ENCODE assay signal across 17 cellular contexts in genomic region chr5:154474957-154475334, GRCh38. TPM values are rescaled to one million over a fixed set of nuclear protein-coding genes. Genes with fewer than 3 reads are reported as not detected.
DNase-seq lines count a peak whose midpoint lies in the region; ATAC-seq and TF ChIP-seq lines count a peak whose summit lies in the region.
"Had no signal": no experiment of that assay in that cellular context is flagged by ENCODE, and none has a peak within 500 bp of the region (broad histone marks: within the 10 kb centered on the region; RNA-seq: fewer than 3 reads in every experiment).

No MANE protein-coding gene starts in this region.

- no peak for TF ChIP-seq CTCF in WERI-Rb-1 (IDR thresholded peaks at IDR 0.05; ENCODE audit: low read depth, low read length)

- no peaks in the 10 kb centered on the region for H3K36me3 Mint-ChIP-seq in activated naive CD4-positive, alpha-beta T cell treated with anti-CD3 and anti-CD28 coated beads for 36 hours (ENCODE audit: low read depth)
- peaks cover 15% of the 10 kb centered on the region for H3K36me3 Mint-ChIP-seq in stimulated activated effector memory CD8-positive, alpha-beta T cell treated with anti-CD3 and anti-CD28 coated beads, Interleukin-12 subunit alpha, Interleukin-12 subunit beta, amount 100 ng/mL, for 72 hours

- H3K4me3 Mint-ChIP-seq in activated naive CD4-positive, alpha-beta T cell treated with anti-CD3 and anti-CD28 coated beads for 36 hours = peak overlapping the region; percentile 2
- H3K4me3 Mint-ChIP-seq in stimulated activated effector memory CD8-positive, alpha-beta T cell treated with anti-CD3 and anti-CD28 coated beads, Interleukin-12 subunit alpha, Interleukin-12 subunit beta, amount 100 ng/mL, for 72 hours = peak overlapping the region; percentile 42
- H3K4me3 Mint-ChIP-seq: neural crest cell had no signal

- H3K4me3 ChIP-seq in WERI-Rb-1 (ENCODE audit: low read depth, low read length) (no peak overlapping the region), iPS-15b (ENCODE audit: low read depth, low read length) (peak overlapping the region; percentile 27)
- H3K4me3 ChIP-seq: body of pancreas, thyroid gland had no signal

- peak overlapping the region; percentile 27 for H3K27ac Mint-ChIP-seq in activated naive CD4-positive, alpha-beta T cell treated with anti-CD3 and anti-CD28 coated beads for 36 hours
- H3K27ac Mint-ChIP-seq in stimulated activated effector memory CD8-positive, alpha-beta T cell treated with anti-CD3 and anti-CD28 coated beads, Interleukin-12 subunit alpha, Interleukin-12 subunit beta, amount 100 ng/mL, for 72 hours = no peak overlapping the region

- peaks cover 61% of the 10 kb centered on the region for H3K4me1 Mint-ChIP-seq in activated naive CD4-positive, alpha-beta T cell treated with anti-CD3 and anti-CD28 coated beads for 36 hours (ENCODE audit: low read depth)
- peaks cover 63% of the 10 kb centered on the region for H3K4me1 Mint-ChIP-seq in stimulated activated effector memory CD8-positive, alpha-beta T cell treated with anti-CD3 and anti-CD28 coated beads, Interleukin-12 subunit alpha, Interleukin-12 subunit beta, amount 100 ng/mL, for 72 hours

- no peaks in the 10 kb centered on the region for H3K9me3 Mint-ChIP-seq in activated naive CD4-positive, alpha-beta T cell treated with anti-CD3 and anti-CD28 coated beads for 36 hours
- no peaks in the 10 kb centered on the region for H3K9me3 Mint-ChIP-seq in stimulated activated effector memory CD8-positive, alpha-beta T cell treated with anti-CD3 and anti-CD28 coated beads, Interleukin-12 subunit alpha, Interleukin-12 subunit beta, amount 100 ng/mL, for 72 hours
- H3K9me3 Mint-ChIP-seq: neural crest cell had no signal

- intact Hi-C loops in activated naive CD4-positive, alpha-beta T cell treated with anti-CD3 and anti-CD28 coated beads for 36 hours (cut with micrococcal nuclease) = loop anchor here (1.0 kb wide), 1 partner anchor 12 kb away; no protein-coding TSS in a partner anchor

- H3K27me3 ChIP-seq in WERI-Rb-1 (ENCODE audit: insufficient read depth, low read depth, severe bottlenecking) (no peaks in the 10 kb centered on the region), iPS-15b (ENCODE audit: control insufficient read depth, insufficient read depth, low read length) (peaks cover 98% of the 10 kb centered on the region)

- CTCF ChIA-PET in activated naive CD4-positive, alpha-beta T cell treated with anti-CD3 and anti-CD28 coated beads for 36 hours (lab: Charles Lee) = no interaction called here

- no peak overlapping the region for H3K9ac ChIP-seq in iPS-15b (ENCODE audit: low read depth, low read length)

- H3K27ac ChIP-seq in WERI-Rb-1 = peak overlapping the region; percentile 70; the same call in 1 of the 2 replicates
- H3K27ac ChIP-seq: body of pancreas, dorsolateral prefrontal cortex, thyroid gland had no signal

- peaks cover 10% of the 10 kb centered on the region for H3K4me1 ChIP-seq in iPS-15b (ENCODE audit: control insufficient read depth, insufficient read depth, low read length)

- ATAC-seq in stimulated activated effector memory CD8-positive, alpha-beta T cell treated with anti-CD3 and anti-CD28 coated beads, Interleukin-12 subunit alpha, Interleukin-12 subunit beta, amount 100 ng/mL, for 72 hours = no peak
- ATAC-seq: body of pancreas, PC-3 had no signal

- H3K36me3 ChIP-seq in WERI-Rb-1 (peaks cover 14% of the 10 kb centered on the region), iPS-15b (ENCODE audit: control insufficient read depth, insufficient read depth, low read length) (no peaks in the 10 kb centered on the region)
- H3K36me3 ChIP-seq: thyroid gland had no signal

- H3K27me3 Mint-ChIP-seq in activated naive CD4-positive, alpha-beta T cell treated with anti-CD3 and anti-CD28 coated beads for 36 hours (ENCODE audit: low read depth) = peaks cover 80% of the 10 kb centered on the region

- no peaks in the 10 kb centered on the region for H3K9me3 ChIP-seq in WERI-Rb-1 (ENCODE audit: severe bottlenecking)
- H3K9me3 ChIP-seq in iPS-15b (ENCODE audit: control insufficient read depth, insufficient read depth, low read length) = no peaks in the 10 kb centered on the region
- H3K9me3 ChIP-seq: body of pancreas, thyroid gland had no signal

- no peak for DNase-seq in activated naive CD4-positive, alpha-beta T cell treated with anti-CD3 and anti-CD28 coated beads for 36 hours
- no peak for DNase-seq in activated naive CD4-positive, alpha-beta T cell treated with Interleukin-2 at 50 U/mL for 16 hours
- DNase-seq in WERI-Rb-1 = no peak
- DNase-seq in stimulated activated effector memory CD8-positive, alpha-beta T cell treated with anti-CD3 and anti-CD28 coated beads, Interleukin-12 subunit alpha, Interleukin-12 subunit beta, amount 100 ng/mL, for 72 hours (ENCODE audit: low spot score in 2 of 2) = no peak
- DNase-seq in A172 (ENCODE audit: low spot score) = no peak
- no peak for DNase-seq in NCI-H2081 treated with DMSO at 0.1 percent for 48 hours (lab: John Stamatoyannopoulos, UW)
- no peak for DNase-seq in NCI-H1105 treated with DMSO at 0.1 percent for 48 hours (lab: John Stamatoyannopoulos, UW)
- DNase-seq: body of pancreas, dorsolateral prefrontal cortex, hippocampal formation, left colon, NCI-H2029, NCI-H524 treated with DMSO at 0.1 percent for 48 hours, PC-3 had no signal

RNA-seq across cellular contexts. Expression of gene HAND1, which starts 3.1 kb away (rescaled TPM):
- not detected for total RNA-seq in activated naive CD4-positive, alpha-beta T cell treated with anti-CD3 and anti-CD28 coated beads for 36 hours
- total RNA-seq in A172 (2014; rRNA removed; shearing (Covaris generic)) = not detected in 2 replicates
- total RNA-seq: body of pancreas, neural crest cell, PC-3, thyroid gland had no signal

RNA-seq across cellular contexts. Expression of gene SAP30L, which starts 29.1 kb away (rescaled TPM):
- total RNA-seq in activated naive CD4-positive, alpha-beta T cell treated with anti-CD3 and anti-CD28 coated beads for 36 hours = 10 to 100 TPM; 29.3 to 30.3 TPM
- 22.4 and 41.8 TPM in 2 replicates for total RNA-seq in A172 (2014; rRNA removed; shearing (Covaris generic))
